Comparison of ENCODE assay signal across 8 cellular contexts in genomic region chr15:63157891-63158431, GRCh38. TPM values are rescaled to one million over a fixed set of nuclear protein-coding genes. Genes with fewer than 3 reads are reported as not detected.
DNase-seq lines count a peak whose midpoint lies in the region; ATAC-seq and TF ChIP-seq lines count a peak whose summit lies in the region.

No MANE protein-coding gene starts in this region.

- no peak overlapping the region for H3K4ac ChIP-seq in H9 (ENCODE audit: low read depth, low read length)

- DNase-seq in activated CD4-positive, alpha-beta T cell treated with anti-CD3 and anti-CD28 coated beads for 48 hours: peak; percentile 42
- DNase-seq in activated CD4-positive, alpha-beta T cell treated with anti-CD3 and anti-CD28 coated beads for 1 hour: no peak
- DNase-seq in H9 (peak; percentile 54), NCI-H2227 treated with DMSO at 0.1 percent for 48 hours (lab: John Stamatoyannopoulos, UW) (peak; percentile 13), adrenal gland (peak; percentile 62 to 81 (median 79)), heart right ventricle (peak in 1 of 2 donors; percentile 62)

- H4K20me1 ChIP-seq in H9 (ENCODE audit: control insufficient read depth, insufficient read depth, insufficient read length): no peaks in the 10 kb centered on the region

- H2BK12ac ChIP-seq in H9 (ENCODE audit: insufficient read length, low read depth, low read length): no peak overlapping the region

- H3K4me3 ChIP-seq in adrenal gland (peak overlapping the region; percentile 30 to 88 (median 50)), heart right ventricle (peak overlapping the region; percentile 56 to 99 (median 82)), parathyroid adenoma (ENCODE audit: low read depth, low read length) (peak overlapping the region; percentile 96)

- peak overlapping the region in 2 of 3 experiments; percentile 73 to 89; a peak in 4 of 7 replicates for H3K27ac Mint-ChIP-seq in H9

- H3K4me1 Mint-ChIP-seq in H9: peaks cover 8 to 12% of the 10 kb centered on the region in 2 experiments

- no peak overlapping the region for H4K91ac ChIP-seq in H9 (ENCODE audit: insufficient read length, low read depth, low read length)

- no peak overlapping the region for H3K14ac ChIP-seq in H9 (ENCODE audit: insufficient read depth, low read length)

- H3K4me1 ChIP-seq in H9 (ENCODE audit: insufficient read depth, low read length) (no peaks in the 10 kb centered on the region), adrenal gland (replicated peaks in 1 of 2) (peaks cover 8 to 23% of the 10 kb centered on the region in 2 donors), heart right ventricle (peaks cover 5 to 36% (median 26%) of the 10 kb centered on the region in 9 donors), parathyroid adenoma (no peaks in the 10 kb centered on the region)

- H2BK120ac ChIP-seq in H9 (ENCODE audit: low read depth, low read length, poor library complexity, severe bottlenecking): no peak overlapping the region

- H3K23ac ChIP-seq in H9 (ENCODE audit: insufficient read length, low read depth, low read length): no peak overlapping the region

- peaks cover 0 to 17% (median 16%) of the 10 kb centered on the region in 3 experiments; a peak in 5 of 7 replicates for H3K36me3 Mint-ChIP-seq in H9 (ENCODE audit: insufficient read depth in 1 of 3, low read depth in 3 of 3)

- no peaks in the 10 kb centered on the region for H3K9me3 Mint-ChIP-seq in H9

- no CpG with 5 or more reads among the region's 18 CpGs for WGBS in H9 (ENCODE audit: extremely low coverage, insufficient read length, low lambda C conversion rate)
- WGBS in adrenal gland, 4 donors: 4 to 6% (median 5%) methylated on average over 18 of the region's 18 CpGs
- WGBS in heart right ventricle, 2 donors: 5% methylated on average over 18 of the region's 18 CpGs

- no peaks in the 10 kb centered on the region for H3K79me1 ChIP-seq in H9 (ENCODE audit: insufficient read depth, low read depth, low read length, poor library complexity, severe bottlenecking)

- peak; percentile 25 to 61 (median 44) for ATAC-seq in heart right ventricle
- ATAC-seq in GM19467 (IDR thresholded peaks at IDR 0.05; ENCODE audit: unreplicated experiment): no peak

- no peak for TF ChIP-seq POLR2A in adrenal gland (IDR thresholded peaks at IDR 0.05)

- H3K36me3 ChIP-seq in adrenal gland (replicated peaks in 1 of 2): peaks cover 0 to 25% of the 10 kb centered on the region in 2 donors
- peaks cover 0 to 29% (median 0%) of the 10 kb centered on the region in 9 donors for H3K36me3 ChIP-seq in heart right ventricle
- no peaks in the 10 kb centered on the region for H3K36me3 ChIP-seq in parathyroid adenoma (ENCODE audit: control insufficient read depth, insufficient read depth, low read length)

- H2AK5ac ChIP-seq in H9 (ENCODE audit: insufficient read length, low read length): no peak overlapping the region

- H2AFZ ChIP-seq in H9 (ENCODE audit: low read length) (no peak overlapping the region), parathyroid adenoma (peak overlapping the region; percentile 85)

- no peaks in the 10 kb centered on the region for H3K27me3 Mint-ChIP-seq in H9 (ENCODE audit: low read depth)

- no peak overlapping the region for H3T11ph ChIP-seq in H9 (ENCODE audit: low read length)

- no peak overlapping the region for H2BK15ac ChIP-seq in H9 (ENCODE audit: low read depth, low read length)

- no peak overlapping the region for H4K8ac ChIP-seq in H9 (replicated peaks; ENCODE audit: insufficient read length, low read depth, low read length)

- peaks cover 5% of the 10 kb centered on the region for H3K23me2 ChIP-seq in H9 (ENCODE audit: insufficient read length, low read depth, low read length, poor library complexity, severe bottlenecking)

- H2BK20ac ChIP-seq in H9 (ENCODE audit: low read depth, low read length, poor library complexity, severe bottlenecking): no peak overlapping the region

- no peak overlapping the region for H4K5ac ChIP-seq in H9 (ENCODE audit: insufficient read length, low read depth, low read length)

- peak overlapping the region; percentile 4 for H3K9ac ChIP-seq in H9 (ENCODE audit: extremely low read depth, insufficient read length, low read length)
- peak overlapping the region; percentile 37 for H3K9ac ChIP-seq in parathyroid adenoma

- intact Hi-C loops in adrenal gland (cut with DNase I) (no loop called here), heart right ventricle (cut with DNase I) (loop anchor here in 5 of 10 donors (2.0 to 10.0 kb wide), 4 partner anchors 31 to 119 kb away; partner anchors contain the start of genes APH1B (in 4 of the 5), RAB8B (in 2 of the 5) and LACTB (in 1 of the 5))

- no peaks in the 10 kb centered on the region for H3K27me3 ChIP-seq in H9 (ENCODE audit: insufficient read depth, low read length)
- no peaks in the 10 kb centered on the region for H3K27me3 ChIP-seq in adrenal gland
- H3K27me3 ChIP-seq in heart right ventricle: no peaks in the 10 kb centered on the region
- no peaks in the 10 kb centered on the region for H3K27me3 ChIP-seq in parathyroid adenoma (ENCODE audit: control insufficient read depth, insufficient read depth, low read length)

- no peak overlapping the region for H3K56ac ChIP-seq in H9 (ENCODE audit: insufficient read length, low read depth, low read length)

- H3K18ac ChIP-seq in H9 (ENCODE audit: insufficient read length, low read depth, low read length): no peak overlapping the region

- peak overlapping the region; percentile 95 for H3K4me2 ChIP-seq in H9 (ENCODE audit: insufficient read depth, insufficient read length, low read length)
- peak overlapping the region; percentile 58 for H3K4me2 ChIP-seq in parathyroid adenoma (ENCODE audit: low read length)

- H3K9me3 ChIP-seq in H9 (ENCODE audit: control insufficient read depth, low read depth, low read length) (no peaks in the 10 kb centered on the region), adrenal gland (replicated peaks in 1 of 3) (no peaks in the 10 kb centered on the region), heart right ventricle (no peaks in the 10 kb centered on the region), parathyroid adenoma (ENCODE audit: control insufficient read depth, low read length) (no peaks in the 10 kb centered on the region)

- TF ChIP-seq CTCF in H9 (conservative IDR thresholded peaks at IDR 0.05) (no peak; the same call in 2 of the 3 replicates), adrenal gland (IDR thresholded peaks at IDR 0.05) (peak in 3 of 6 experiments; percentile 24 to 28 (median 24)), heart right ventricle (IDR thresholded peaks at IDR 0.05) (peak in 3 of 9 donors; percentile 30 to 39 (median 39)), parathyroid adenoma (IDR thresholded peaks at IDR 0.05) (no peak)

- no peaks in the 10 kb centered on the region for H3K79me2 ChIP-seq in H9 (ENCODE audit: insufficient read depth, low read length)
- no peaks in the 10 kb centered on the region for H3K79me2 ChIP-seq in parathyroid adenoma

- H2BK5ac ChIP-seq in H9 (ENCODE audit: insufficient read length, low read length): no peak overlapping the region

- peak overlapping the region; percentile 92 to 98 for H3K4me3 Mint-ChIP-seq in H9

- H3K27ac ChIP-seq in H9 (ENCODE audit: insufficient read length, low read depth, low read length) (no peak overlapping the region), adrenal gland (peak overlapping the region; percentile 94 to 99 (median 96)), heart right ventricle (peak overlapping the region; percentile 87 to 99 (median 97)), parathyroid adenoma (peak overlapping the region; percentile 89)

RNA-seq across cellular contexts. Expression of gene RPS27L, which starts 0.7 kb away (rescaled TPM):
- total RNA-seq in H9 (2021) (180 and 194 TPM in 2 replicates), adrenal gland (100 to 1,000 TPM in 6 of 8 donors, 10 to 100 TPM in 2; 45.1 to 259 (median 206) TPM), heart right ventricle (100 to 1,000 TPM; 117 to 177 (median 145) TPM)
- polyA plus RNA-seq in adrenal gland (100 to 1,000 TPM; 172 to 193 (median 193) TPM), heart right ventricle (10 to 100 TPM; 70.6 to 95.0 TPM)

RNA-seq across cellular contexts. Expression of gene RAB8B, which starts 31.4 kb away (rescaled TPM):
- 32.2 and 33.8 TPM in 2 replicates for total RNA-seq in H9 (2021)
- total RNA-seq in adrenal gland: 10 to 100 TPM; 29.9 to 54.4 (median 36.3) TPM
- polyA plus RNA-seq in adrenal gland: 10 to 100 TPM in 1 of 3 donors, 1 to 10 TPM in 2; 5.2 to 41.1 (median 8.4) TPM
- total RNA-seq in heart right ventricle: 10 to 100 TPM in 4 of 10 donors, 1 to 10 TPM in 6; 6.0 to 27.7 (median 7.4) TPM
- polyA plus RNA-seq in heart right ventricle: 1 to 10 TPM; 4.4 to 4.5 TPM

RNA-seq across cellular contexts. Expression of gene LACTB, which starts 36.3 kb away (rescaled TPM):
- total RNA-seq in H9 (2021): 10.3 and 10.6 TPM in 2 replicates
- 10 to 100 TPM; 25.3 to 41.2 (median 33.4) TPM for total RNA-seq in adrenal gland
- polyA plus RNA-seq in adrenal gland: 10 to 100 TPM; 15.4 to 68.2 (median 19.7) TPM
- total RNA-seq in heart right ventricle: 10 to 100 TPM; 22.2 to 32.2 (median 24.6) TPM
- 10 to 100 TPM; 11.6 to 19.6 TPM for polyA plus RNA-seq in heart right ventricle
